ENCODE assay signal across 10 cellular contexts in genomic region chr7:801940-802364, GRCh38. TPM values are rescaled to one million over a fixed set of nuclear protein-coding genes. Genes with fewer than 3 reads are reported as not detected.
A peak's percentile ranks its signal among the peaks of the same experiment; 100 is the strongest.
DNase-seq lines count a peak whose midpoint lies in the region; ATAC-seq and TF ChIP-seq lines count a peak whose summit lies in the region.
"Had no signal": no experiment of that assay in that cellular context is flagged by ENCODE, and none has a peak within 500 bp of the region (broad histone marks: within the 10 kb centered on the region; RNA-seq: fewer than 3 reads in every experiment).

No MANE protein-coding gene starts in this region.

- intact Hi-C loops in body of pancreas (cut with DNase I) = no loop called here
- intact Hi-C loops in spleen (cut with DNase I; ENCODE audit: low total_unique reads) = no loop called here

- TF ChIP-seq CTCF in body of pancreas (IDR thresholded peaks at IDR 0.05) = no peak
- no peak for TF ChIP-seq CTCF in spleen (IDR thresholded peaks at IDR 0.05 in 8 of 11, conservative IDR thresholded peaks at IDR 0.05 in 3 of 11)

- H3K27me3 ChIP-seq in body of pancreas (no peaks in the 10 kb centered on the region), spleen (replicated peaks in 1 of 7) (no peaks in the 10 kb centered on the region)

- H3K36me3 ChIP-seq in body of pancreas (replicated peaks in 1 of 2; ENCODE audit: insufficient read depth in 1 of 2, low read depth in 2 of 2) (no peaks in the 10 kb centered on the region), spleen (no peaks in the 10 kb centered on the region)

- TF ChIP-seq EP300 in Ishikawa (IDR thresholded peaks at IDR 0.05; ENCODE audit: borderline replicate concordance) = peak; percentile 22; the same call in 1 of the 2 replicates

- 13 to 22% methylated on average over 8 to 18 of the region's 18 CpGs for WGBS in body of pancreas, 2 donors
- WGBS in spleen, 5 donors = 52 to 75% (median 63%) methylated on average over 18 of the region's 18 CpGs

- no peak overlapping the region for H3K4me3 ChIP-seq in body of pancreas
- H3K4me3 ChIP-seq in spleen = no peak overlapping the region
- H3K4me3 ChIP-seq: skin epidermis had no signal

- TF ChIP-seq POLR2A in body of pancreas (IDR thresholded peaks at IDR 0.05) = peak in 2 of 3 donors; percentile 16 to 37
- no peak for TF ChIP-seq POLR2A in spleen (IDR thresholded peaks at IDR 0.05)

- no peaks in the 10 kb centered on the region for H3K9me3 ChIP-seq in body of pancreas
- H3K9me3 ChIP-seq in spleen = no peaks in the 10 kb centered on the region

- ATAC-seq in body of pancreas (peak; percentile 84), GM18520 (IDR thresholded peaks at IDR 0.05; ENCODE audit: unreplicated experiment) (no peak), HG03045 (IDR thresholded peaks at IDR 0.05; ENCODE audit: unreplicated experiment) (no peak)

- H3K27ac ChIP-seq in body of pancreas = peak overlapping the region in 3 of 4 donors; percentile 37 to 53 (median 49)
- peak overlapping the region in 3 of 8 donors; percentile 33 to 50 (median 47) for H3K27ac ChIP-seq in spleen

- DNase-seq in body of pancreas = peak; percentile 69 to 85 (median 78)
- peak; percentile 78 for DNase-seq in kidney tubule cell (ENCODE audit: low spot score)
- DNase-seq in spleen = peak; percentile 70
- no peak for DNase-seq in iPS-NIHi7 (ENCODE audit: extremely low spot score)
- no peak for DNase-seq in CD1c-positive myeloid dendritic cell (ENCODE audit: extremely low spot score)
- DNase-seq: NCI-H2227 treated with DMSO at 0.1 percent for 48 hours had no signal

- no peak; the same call in 1 of the 2 replicates for TF ChIP-seq RAD21 in Ishikawa (IDR thresholded peaks at IDR 0.05; ENCODE audit: low read depth)

- H3K4me1 ChIP-seq in body of pancreas (peaks cover 18% of the 10 kb centered on the region), spleen (peaks cover 0 to 36% (median 7%) of the 10 kb centered on the region in 6 donors)

TF ChIP-seq in Ishikawa, 13 proteins besides CTCF, POLR2A, EP300 and RAD21:
- TF ChIP-seq NFIC (IDR thresholded peaks at IDR 0.05) = peak; percentile 82
- TF ChIP-seq EGR1 (IDR thresholded peaks at IDR 0.05) = no peak
- no peak for TF ChIP-seq FOXM1 (IDR thresholded peaks at IDR 0.05; ENCODE audit: borderline replicate concordance, low read depth)
- 0 out of 2 replicates have a peak, but pooled peaks have one; percentile 41 for TF ChIP-seq TAF1 (IDR thresholded peaks at IDR 0.05; ENCODE audit: low read depth)
- no peak for TF ChIP-seq CEBPB (IDR thresholded peaks at IDR 0.05)
- TF ChIP-seq USF1 (IDR thresholded peaks at IDR 0.05) = peak; percentile 53; the same call in 1 of the 2 replicates
- TF ChIP-seq YY1 (IDR thresholded peaks at IDR 0.05; ENCODE audit: low read depth) = no peak
- peak; percentile 89 for TF ChIP-seq MAX (IDR thresholded peaks at IDR 0.05)
- TF ChIP-seq ZBTB7A (IDR thresholded peaks at IDR 0.05; ENCODE audit: low read depth) = no peak
- peak; percentile 47; the same call in 1 of the 2 replicates for TF ChIP-seq TCF12 (IDR thresholded peaks at IDR 0.05; ENCODE audit: low read depth)
- no peak for TF ChIP-seq CREB1 (IDR thresholded peaks at IDR 0.05; ENCODE audit: low read depth)
- TF ChIP-seq REST (IDR thresholded peaks at IDR 0.05; ENCODE audit: low read depth) = no peak
- peak; percentile 12; the same call in 1 of the 2 replicates for TF ChIP-seq TEAD4 (IDR thresholded peaks at IDR 0.05)

RNA-seq across cellular contexts. Expression of gene SUN1, which starts 30.3 kb away (rescaled TPM):
- total RNA-seq in body of pancreas = 100 to 1,000 TPM in 1 of 2 donors, 10 to 100 TPM in 1; 75.8 to 122 TPM
- 100 to 1,000 TPM; 103 to 181 (median 154) TPM for total RNA-seq in spleen
- 10 to 100 TPM; 33.2 to 59.5 (median 54.9) TPM for polyA plus RNA-seq in spleen

Comparison
In these comparisons a context has a peak if more than half of its experiments do, and no peak if none do; other contexts are left out.
1. DNase-seq: peak in body of pancreas (4 of 4), kidney tubule cell (single experiment) and spleen (single experiment); none in iPS-NIHi7 (single experiment) and CD1c-positive myeloid dendritic cell (single experiment).
2. POLR2A ChIP-seq: peak in body of pancreas (2 of 3); none in spleen (0 of 3).